ENCODE assay signal across 8 cellular contexts in genomic region chrX:3699841-3700381, GRCh38. TPM values are rescaled to one million over a fixed set of nuclear protein-coding genes. Genes with fewer than 3 reads are reported as not detected.
DNase-seq lines count a peak whose midpoint lies in the region; ATAC-seq, FAIRE-seq and TF ChIP-seq lines count a peak whose summit lies in the region.

No MANE protein-coding gene starts in this region.

- POLR2A ChIA-PET in MCF 10A (lab: Yijun Ruan, JAX) = no interaction called here

- H3K36me3 ChIP-seq in breast epithelium (no peaks in the 10 kb centered on the region), astrocyte (ENCODE audit: insufficient read depth, low read length) (no peaks in the 10 kb centered on the region), osteoblast (ENCODE audit: insufficient read depth, low read length) (no peaks in the 10 kb centered on the region)

- no peaks in the 10 kb centered on the region for H3K27me3 ChIP-seq in breast epithelium
- no peaks in the 10 kb centered on the region for H3K27me3 ChIP-seq in astrocyte (ENCODE audit: insufficient read depth, low read length)
- no peaks in the 10 kb centered on the region for H3K27me3 ChIP-seq in osteoblast (ENCODE audit: insufficient read depth, low read length)

- intact Hi-C loops in breast epithelium (cut with DNase I; ENCODE audit: low total_unique reads) (no loop called here), MCF 10A (cut with micrococcal nuclease) (no loop called here)

- peak overlapping the region; percentile 23 to 48 (median 32) for H3K4me3 ChIP-seq in breast epithelium
- H3K4me3 ChIP-seq in astrocyte (ENCODE audit: insufficient read depth, low read depth, low read length) = no peak overlapping the region
- peak overlapping the region; percentile 68 for H3K4me3 ChIP-seq in osteoblast (ENCODE audit: insufficient read depth, low read length)

- no peak overlapping the region for H2AFZ ChIP-seq in astrocyte (ENCODE audit: low read depth, low read length)
- H2AFZ ChIP-seq in osteoblast (ENCODE audit: low read length) = peak overlapping the region; percentile 79

- H3K9me3 ChIP-seq in breast epithelium (no peaks in the 10 kb centered on the region), astrocyte (ENCODE audit: insufficient read depth, low read depth, low read length) (no peaks in the 10 kb centered on the region), osteoblast (ENCODE audit: low read depth, low read length) (no peaks in the 10 kb centered on the region)

- H3K4me1 ChIP-seq in breast epithelium (no peaks in the 10 kb centered on the region), astrocyte (ENCODE audit: insufficient read depth, low read length) (peaks cover 11% of the 10 kb centered on the region), osteoblast (ENCODE audit: insufficient read depth, low read length) (peaks cover 11% of the 10 kb centered on the region)

- no peak for DNase-seq in breast epithelium (ENCODE audit: low spot score in 2 of 2)
- DNase-seq in MCF 10A (ENCODE audit: unreplicated experiment) = no peak
- DNase-seq in astrocyte (ENCODE audit: low read depth) = no peak
- DNase-seq in osteoblast (ENCODE audit: insufficient read length, low spot score, missing footprints) = no peak
- no peak for DNase-seq in GM13976 (ENCODE audit: low spot score)
- DNase-seq in stimulated activated CD8-positive, alpha-beta memory T cell treated with anti-CD3 and anti-CD28 coated beads, Interleukin-4, amount 100 ng/mL, for 48 hours = no peak
- DNase-seq in NCI-H82 (lab: John Stamatoyannopoulos, UW) = no peak

- peak; percentile 53 for ATAC-seq in HG03439 (IDR thresholded peaks at IDR 0.05; ENCODE audit: unreplicated experiment)

- peaks cover 35% of the 10 kb centered on the region for H3K4me1 Mint-ChIP-seq in MCF 10A (ENCODE audit: insufficient read depth, unreplicated experiment)
- H3K4me1 Mint-ChIP-seq in astrocyte (ENCODE audit: low read depth, unreplicated experiment) = peaks cover 13% of the 10 kb centered on the region

- BruUV-seq in MCF 10A (replicated peaks; lab: Mats Ljungman, UMichigan) = no TSS peak

- H4K20me1 ChIP-seq in astrocyte (ENCODE audit: insufficient read depth, low read length) (peaks cover 28% of the 10 kb centered on the region), osteoblast (ENCODE audit: insufficient read depth, low read length) (no peaks in the 10 kb centered on the region)

- TF ChIP-seq CTCF in breast epithelium (IDR thresholded peaks at IDR 0.05) (no peak), MCF 10A (IDR thresholded peaks at IDR 0.05; ENCODE audit: unreplicated experiment) (no peak), astrocyte (IDR thresholded peaks at IDR 0.05; ENCODE audit: insufficient read depth, low read depth, low read length) (no peak), osteoblast (IDR thresholded peaks at IDR 0.05; ENCODE audit: extremely low read depth, low read depth, low read length) (no peak), GM13976 (IDR thresholded peaks at IDR 0.05; ENCODE audit: borderline replicate concordance, control extremely low read depth, extremely low read depth, insufficient read depth, missing control alignments) (no peak)

- H3K4me2 ChIP-seq in astrocyte (ENCODE audit: low read length) (peak overlapping the region; percentile 58), osteoblast (ENCODE audit: insufficient read depth, low read length) (peak overlapping the region; percentile 72)

- CTCF ChIA-PET in MCF 10A (lab: Yijun Ruan, JAX) = interaction anchor here (0.6 to 1.0 kb wide), 3 partner anchors 12 to 48 kb away, joined by 4 to 6 read pairs (median 5); no protein-coding TSS in a partner anchor

- H3K9ac ChIP-seq in astrocyte (ENCODE audit: low read length) = no peak overlapping the region

- H3K36me3 Mint-ChIP-seq in MCF 10A (ENCODE audit: insufficient read depth, unreplicated experiment) (peaks cover 14% of the 10 kb centered on the region), astrocyte (ENCODE audit: low read depth, unreplicated experiment) (peaks cover 2% of the 10 kb centered on the region)

- H3K27me3 Mint-ChIP-seq in MCF 10A (ENCODE audit: insufficient read depth, unreplicated experiment) (no peaks in the 10 kb centered on the region), astrocyte (ENCODE audit: low read depth, unreplicated experiment) (no peaks in the 10 kb centered on the region)

- peak; percentile 83 for FAIRE-seq in astrocyte (lab: Jason Lieb, UNC)

- H3K9me3 Mint-ChIP-seq in MCF 10A (ENCODE audit: unreplicated experiment) (no peaks in the 10 kb centered on the region), astrocyte (ENCODE audit: unreplicated experiment) (no peaks in the 10 kb centered on the region)

- H3K27ac ChIP-seq in breast epithelium = peak overlapping the region; percentile 65 to 69
- H3K27ac ChIP-seq in astrocyte (ENCODE audit: low read depth, low read length) = no peak overlapping the region
- peak overlapping the region; percentile 7 for H3K27ac ChIP-seq in osteoblast (ENCODE audit: low read depth, low read length)

- H3K4me3 Mint-ChIP-seq in MCF 10A (ENCODE audit: unreplicated experiment) = no peak overlapping the region
- no peak overlapping the region for H3K4me3 Mint-ChIP-seq in astrocyte (ENCODE audit: unreplicated experiment)

- in situ Hi-C loops in GM13976 (cut with MboI; ENCODE audit: low sequenced_read_pairs, unreplicated experiment) = no loop called here

- no peak for TF ChIP-seq POLR2A in breast epithelium (IDR thresholded peaks at IDR 0.05)

- H3K79me2 ChIP-seq in astrocyte (ENCODE audit: insufficient read depth, low read length) (peaks cover 14% of the 10 kb centered on the region), osteoblast (ENCODE audit: insufficient read depth, low read length) (no peaks in the 10 kb centered on the region)

- H3K27ac Mint-ChIP-seq in MCF 10A (ENCODE audit: low read depth, unreplicated experiment) (no peak overlapping the region), astrocyte (ENCODE audit: unreplicated experiment) (no peak overlapping the region)

RNA-seq across cellular contexts. Expression of gene PRKX, which starts 13.5 kb away (rescaled TPM):
- total RNA-seq in breast epithelium = 10 to 100 TPM in 2 of 3 donors, 1 to 10 TPM in 1; 9.4 to 28.5 (median 27.1) TPM
- total RNA-seq in MCF 10A (2022) = 35.3 and 35.6 TPM in 2 replicates
- total RNA-seq in astrocyte = 19.8 and 27.3 TPM in 2 replicates
- total RNA-seq in osteoblast = 9.1 and 13.4 TPM in 2 replicates
